ENCODE assay signal across 9 cellular contexts in the genomic region with DNA sequence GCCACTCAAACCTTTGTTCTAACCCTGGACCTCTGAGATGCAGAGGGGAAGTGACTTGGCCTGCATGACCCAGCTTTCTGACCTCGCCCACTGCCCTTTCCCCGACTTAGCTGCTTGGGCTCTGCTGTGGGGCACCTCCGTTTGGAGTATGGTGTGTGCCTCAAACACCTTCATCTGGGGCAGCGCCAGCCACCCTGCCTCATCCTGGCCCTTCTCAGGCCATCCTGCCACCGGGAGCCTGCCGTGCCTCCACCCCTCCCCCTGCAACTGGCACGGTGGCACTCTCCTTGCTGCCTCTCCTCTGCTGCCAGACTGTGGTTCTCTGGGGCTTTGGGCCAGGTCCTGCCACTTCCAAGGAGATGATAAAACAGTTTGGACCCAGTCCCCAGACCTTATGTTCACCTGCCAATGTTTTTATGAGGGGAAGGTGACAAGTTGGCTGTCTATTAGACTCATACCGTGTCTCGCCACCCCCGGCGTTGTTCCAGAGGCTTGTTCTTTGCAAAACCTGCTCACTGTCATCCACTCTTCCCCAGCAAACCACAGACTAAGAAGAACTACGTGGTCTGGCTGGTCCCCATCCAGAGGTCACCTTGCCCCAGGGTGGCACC. TPM values are rescaled to one million over a fixed set of nuclear protein-coding genes. Genes with fewer than 3 reads are reported as not detected.
DNase-seq lines count a peak whose midpoint lies in the region; ATAC-seq and TF ChIP-seq lines count a peak whose summit lies in the region.
"Had no signal": no experiment of that assay in that cellular context is flagged by ENCODE, and none has a peak within 500 bp of the region (broad histone marks: within the 10 kb centered on the region; RNA-seq: fewer than 3 reads in every experiment).

No MANE protein-coding gene starts in this region.

- no peaks in the 10 kb centered on the region for H3K27me3 Mint-ChIP-seq in activated naive CD4-positive, alpha-beta T cell treated with anti-CD3 and anti-CD28 coated beads for 36 hours (ENCODE audit: low read depth)

- peaks cover 32% of the 10 kb centered on the region for H3K79me1 ChIP-seq in mesendoderm (ENCODE audit: low read length)

- ATAC-seq in right lobe of liver: peak; percentile 6 to 16 (median 8)
- ATAC-seq in upper lobe of left lung (ENCODE audit: low FRiP score in 2 of 2): peak in 1 of 2 donors; percentile 45
- ATAC-seq in HG02759 (IDR thresholded peaks at IDR 0.05; ENCODE audit: unreplicated experiment): no peak

- TF ChIP-seq CTCF in right lobe of liver (IDR thresholded peaks at IDR 0.05) (no peak), upper lobe of left lung (IDR thresholded peaks at IDR 0.05) (no peak)

- peaks cover 54% of the 10 kb centered on the region for H3K4me1 Mint-ChIP-seq in activated naive CD4-positive, alpha-beta T cell treated with anti-CD3 and anti-CD28 coated beads for 36 hours (ENCODE audit: low read depth)

- peaks cover 34% of the 10 kb centered on the region for H3K79me2 ChIP-seq in mesendoderm (ENCODE audit: control insufficient read depth, insufficient read depth, low read length)

- no peak overlapping the region for H3K4ac ChIP-seq in mesendoderm (ENCODE audit: low read depth, low read length)

- DNase-seq in activated naive CD4-positive, alpha-beta T cell treated with anti-CD3 and anti-CD28 coated beads for 36 hours: no peak
- no peak for DNase-seq in activated naive CD4-positive, alpha-beta T cell treated with Interleukin-2 at 50 U/mL for 16 hours
- no peak for DNase-seq in right lobe of liver
- DNase-seq in upper lobe of left lung: peak in 1 of 2 donors; percentile 78
- no peak for DNase-seq in SIG-M5 (lab: John Stamatoyannopoulos, UW)
- no peak for DNase-seq in mesendoderm

- 39 to 57% (median 43%) methylated on average over 12 of the region's 12 CpGs for WGBS in adipose tissue, 3 donors
- 27% methylated on average over 9 of the region's 12 CpGs for WGBS in right lobe of liver (ENCODE audit: insufficient coverage, low coverage, low lambda C conversion rate, missing lambda C conversion rate)
- 36 to 53% methylated on average over 7 to 12 of the region's 12 CpGs for WGBS in upper lobe of left lung, 2 donors
- WGBS in mesendoderm (ENCODE audit: extremely low coverage, insufficient coverage, low lambda C conversion rate): no CpG with 5 or more reads among the region's 12 CpGs

- no peak overlapping the region for H4K8ac ChIP-seq in mesendoderm (ENCODE audit: low read depth, low read length)

- no peaks in the 10 kb centered on the region for H3K36me3 ChIP-seq in right lobe of liver
- no peaks in the 10 kb centered on the region for H3K36me3 ChIP-seq in upper lobe of left lung
- no peaks in the 10 kb centered on the region for H3K36me3 ChIP-seq in mesendoderm (ENCODE audit: control insufficient read depth, insufficient read depth, low read length)

- H3K56ac ChIP-seq in mesendoderm (ENCODE audit: low read length): no peak overlapping the region

- CTCF ChIA-PET in activated naive CD4-positive, alpha-beta T cell treated with anti-CD3 and anti-CD28 coated beads for 36 hours (lab: Charles Lee): interaction anchor here (0.6 kb wide), 1 partner anchor 34 kb away, joined by 3 read pairs; no protein-coding TSS in a partner anchor

- peak overlapping the region; percentile 59 for H3K27ac ChIP-seq in adipose tissue (ENCODE audit: low read depth, low read length)
- no peak overlapping the region for H3K27ac ChIP-seq in right lobe of liver
- peak overlapping the region; percentile 86 to 96 (median 94) for H3K27ac ChIP-seq in upper lobe of left lung
- no peak overlapping the region for H3K27ac ChIP-seq in mesendoderm (ENCODE audit: low read depth, low read length)
- H3K27ac ChIP-seq: SK-N-MC had no signal

- no peak overlapping the region for H2AK5ac ChIP-seq in mesendoderm (ENCODE audit: low read length)

- no peak overlapping the region for H3K23ac ChIP-seq in mesendoderm (ENCODE audit: low read length)

- H2BK5ac ChIP-seq in mesendoderm (ENCODE audit: low read length): no peak overlapping the region

- no peaks in the 10 kb centered on the region for H3K9me3 Mint-ChIP-seq in activated naive CD4-positive, alpha-beta T cell treated with anti-CD3 and anti-CD28 coated beads for 36 hours

- no peak overlapping the region for H3K9ac ChIP-seq in mesendoderm (ENCODE audit: low read length)

- H2BK15ac ChIP-seq in mesendoderm (replicated peaks; ENCODE audit: low read depth): no peak overlapping the region

- H3K4me3 Mint-ChIP-seq in activated naive CD4-positive, alpha-beta T cell treated with anti-CD3 and anti-CD28 coated beads for 36 hours: no peak overlapping the region

- TF ChIP-seq POLR2A in right lobe of liver (IDR thresholded peaks at IDR 0.05) (no peak), upper lobe of left lung (IDR thresholded peaks at IDR 0.05) (no peak)

- TF ChIP-seq EP300 in upper lobe of left lung (IDR thresholded peaks at IDR 0.05): no peak

- H3K9me3 ChIP-seq in right lobe of liver (no peaks in the 10 kb centered on the region), upper lobe of left lung (no peaks in the 10 kb centered on the region)

- peaks cover 4% of the 10 kb centered on the region for H3K36me3 Mint-ChIP-seq in activated naive CD4-positive, alpha-beta T cell treated with anti-CD3 and anti-CD28 coated beads for 36 hours (ENCODE audit: low read depth)

- intact Hi-C loops in activated naive CD4-positive, alpha-beta T cell treated with anti-CD3 and anti-CD28 coated beads for 36 hours (cut with micrococcal nuclease): loop anchor here (5.0 kb wide), 1 partner anchor 1422 kb away; no protein-coding TSS in a partner anchor
- intact Hi-C loops in right lobe of liver (cut with DNase I): no loop called here

- no peak overlapping the region for H2BK120ac ChIP-seq in mesendoderm (ENCODE audit: low read depth, low read length)

- no peak overlapping the region for H3K4me2 ChIP-seq in mesendoderm (ENCODE audit: low read length)

- H3K18ac ChIP-seq in mesendoderm (ENCODE audit: low read length): no peak overlapping the region

- H3K27ac Mint-ChIP-seq in activated naive CD4-positive, alpha-beta T cell treated with anti-CD3 and anti-CD28 coated beads for 36 hours: peak overlapping the region; percentile 94

- H3K27me3 ChIP-seq in right lobe of liver (peaks cover 0 to 8% of the 10 kb centered on the region in 2 donors), upper lobe of left lung (no peaks in the 10 kb centered on the region), mesendoderm (ENCODE audit: insufficient read depth, low read length, poor library complexity) (no peaks in the 10 kb centered on the region)

- H3K4me3 ChIP-seq in right lobe of liver (no peak overlapping the region), upper lobe of left lung (peak overlapping the region in 1 of 4 donors; percentile 18), mesendoderm (ENCODE audit: low read length) (no peak overlapping the region)
- H3K4me3 ChIP-seq: SK-N-MC had no signal

- H3K4me1 ChIP-seq in right lobe of liver (peaks cover 0 to 2% (median 0%) of the 10 kb centered on the region in 4 donors), upper lobe of left lung (peaks cover 89 to 99% (median 95%) of the 10 kb centered on the region in 4 donors), mesendoderm (ENCODE audit: control insufficient read depth, low read depth, low read length) (peaks cover 8% of the 10 kb centered on the region)

- no peak overlapping the region for H4K5ac ChIP-seq in mesendoderm (ENCODE audit: low read length)

RNA-seq across cellular contexts. Expression of gene SLC6A6, which starts 32.2 kb away (rescaled TPM):
- total RNA-seq in activated naive CD4-positive, alpha-beta T cell treated with anti-CD3 and anti-CD28 coated beads for 36 hours: 10 to 100 TPM; 32.2 to 36.9 TPM
- 10 to 100 TPM in 1 of 3 donors, 1 to 10 TPM in 2; 1.5 to 11.7 (median 3.8) TPM for polyA plus RNA-seq in adipose tissue
- 1 to 10 TPM; 1.5 to 8.2 (median 4.1) TPM for total RNA-seq in right lobe of liver
- total RNA-seq in upper lobe of left lung: 100 to 1,000 TPM in 2 of 6 donors, 10 to 100 TPM in 4; 60.6 to 154 (median 92.8) TPM
- 50.8 TPM for polyA plus RNA-seq in mesendoderm (2013, experiment 1 of 2)
- 51.5 TPM for polyA plus RNA-seq in mesendoderm (2013, experiment 2 of 2)

Comparison
In these comparisons a context has a peak if more than half of its experiments do, and no peak if none do; other contexts are left out.
1. H3K27ac ChIP-seq: peak in adipose tissue (single experiment) and upper lobe of left lung (4 of 4); none in right lobe of liver (0 of 3) and mesendoderm (single experiment).